ENCODE assay signal across 1 cellular context in genomic region chr9:89661956-89662717, GRCh38.
TF ChIP-seq lines count a peak whose summit lies in the region.

No MANE protein-coding gene starts in this region.

TF ChIP-seq in SK-N-SH, 30 proteins besides CTCF, POLR2A, EP300 and RAD21 (continued from another document):
- TF ChIP-seq, protein P1, sequence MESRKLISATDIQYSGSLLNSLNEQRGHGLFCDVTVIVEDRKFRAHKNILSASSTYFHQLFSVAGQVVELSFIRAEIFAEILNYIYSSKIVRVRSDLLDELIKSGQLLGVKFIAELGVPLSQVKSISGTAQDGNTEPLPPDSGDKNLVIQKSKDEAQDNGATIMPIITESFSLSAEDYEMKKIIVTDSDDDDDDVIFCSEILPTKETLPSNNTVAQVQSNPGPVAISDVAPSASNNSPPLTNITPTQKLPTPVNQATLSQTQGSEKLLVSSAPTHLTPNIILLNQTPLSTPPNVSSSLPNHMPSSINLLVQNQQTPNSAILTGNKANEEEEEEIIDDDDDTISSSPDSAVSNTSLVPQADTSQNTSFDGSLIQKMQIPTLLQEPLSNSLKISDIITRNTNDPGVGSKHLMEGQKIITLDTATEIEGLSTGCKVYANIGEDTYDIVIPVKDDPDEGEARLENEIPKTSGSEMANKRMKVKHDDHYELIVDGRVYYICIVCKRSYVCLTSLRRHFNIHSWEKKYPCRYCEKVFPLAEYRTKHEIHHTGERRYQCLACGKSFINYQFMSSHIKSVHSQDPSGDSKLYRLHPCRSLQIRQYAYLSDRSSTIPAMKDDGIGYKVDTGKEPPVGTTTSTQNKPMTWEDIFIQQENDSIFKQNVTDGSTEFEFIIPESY (IDR thresholded peaks at IDR 0.05; ENCODE audit: borderline replicate concordance, low read depth): no peak
- no peak for TF ChIP-seq EZH2phosphoT487 (IDR thresholded peaks at IDR 0.05; ENCODE audit: borderline replicate concordance, low read depth)
- no peak for TF ChIP-seq SIN3A (IDR thresholded peaks at IDR 0.05; ENCODE audit: borderline replicate concordance, low read depth, low read length)
- TF ChIP-seq MXI1 (IDR thresholded peaks at IDR 0.05; ENCODE audit: low read depth, low read length): peak; percentile 38; the same call in 1 of the 2 replicates
- no peak for TF ChIP-seq SMC3 (IDR thresholded peaks at IDR 0.05; ENCODE audit: low read depth, low read length)
- TF ChIP-seq FOXJ3 (CRISPR knock-in tag; IDR thresholded peaks at IDR 0.05): peak; percentile 47; the same call in 1 of the 2 replicates
- no peak for TF ChIP-seq GATA2 (CRISPR knock-in tag; IDR thresholded peaks at IDR 0.05)
- TF ChIP-seq FOSL2 (IDR thresholded peaks at IDR 0.05; ENCODE audit: borderline replicate concordance, low read depth): no peak
- no peak for TF ChIP-seq FOXM1 (IDR thresholded peaks at IDR 0.05; ENCODE audit: low read depth)
- TF ChIP-seq RCOR1 (IDR thresholded peaks at IDR 0.05; ENCODE audit: low read length): no peak
- TF ChIP-seq NRF1 (IDR thresholded peaks at IDR 0.05; ENCODE audit: low read depth, low read length): no peak
- TF ChIP-seq TEAD4 (IDR thresholded peaks at IDR 0.05; ENCODE audit: borderline replicate concordance, insufficient read depth): no peak
